ENCODE assay signal across 11 cellular contexts in genomic region chr4:2363951-2364653, GRCh38. TPM values are rescaled to one million over a fixed set of nuclear protein-coding genes. Genes with fewer than 3 reads are reported as not detected.
A peak's percentile ranks its signal among the peaks of the same experiment; 100 is the strongest.
DNase-seq lines count a peak whose midpoint lies in the region; ATAC-seq, FAIRE-seq and TF ChIP-seq lines count a peak whose summit lies in the region.
"Had no signal": no experiment of that assay in that cellular context is flagged by ENCODE, and none has a peak within 500 bp of the region (broad histone marks: within the 10 kb centered on the region; RNA-seq: fewer than 3 reads in every experiment).

No MANE protein-coding gene starts in this region.

- DNase-seq in HFFc6: no peak
- no peak for DNase-seq in activated naive CD8-positive, alpha-beta T cell treated with anti-CD3 and anti-CD28 coated beads, Interleukin-2, amount 10 ng/mL, durations not matched to agents 7 days and 5 days
- no peak for DNase-seq in keratinocyte (ENCODE audit: low read depth, low spot score)
- DNase-seq in foreskin keratinocyte: no peak
- no peak for DNase-seq in SHP77 (lab: John Stamatoyannopoulos, UW)
- no peak for DNase-seq in NCI-H146 (lab: John Stamatoyannopoulos, UW)
- DNase-seq: HCEC 1CT, Kasumi-1, midbrain, SK-N-SH had no signal

- H3K27ac ChIP-seq in keratinocyte (ENCODE audit: control insufficient read depth, insufficient read depth, low read length) (no peak overlapping the region), foreskin keratinocyte (no peak overlapping the region)

- peak overlapping the region; percentile 14 for H2AFZ ChIP-seq in keratinocyte (ENCODE audit: control insufficient read depth, low read length)

- peak overlapping the region; percentile 81 for H3K4me3 Mint-ChIP-seq in HFFc6
- peak overlapping the region; percentile 70 for H3K4me3 Mint-ChIP-seq in activated naive CD8-positive, alpha-beta T cell treated with anti-CD3 and anti-CD28 coated beads, Interleukin-2, amount 10 ng/mL, durations not matched to agents 7 days and 5 days
- H3K4me3 Mint-ChIP-seq in stimulated activated memory B cell treated with anti-CD40 and anti-IgM and Interleukin-4, amounts not matched to agents 10 μg/mL and 1 μg/mL and 100 μg/mL, for 72 hours: peak overlapping the region; percentile 68

- peak overlapping the region; percentile 25 for H3K9ac ChIP-seq in keratinocyte (ENCODE audit: control insufficient read depth, extremely low read depth, insufficient read depth, low read length)
- H3K9ac ChIP-seq: SK-N-SH had no signal

- no peaks in the 10 kb centered on the region for H3K36me3 ChIP-seq in keratinocyte (ENCODE audit: control insufficient read depth in 2 of 2, extremely low read depth in 1 of 2, insufficient read depth in 2 of 2, low read length in 2 of 2)

- POLR2A ChIA-PET in activated naive CD8-positive, alpha-beta T cell treated with anti-CD3 and anti-CD28 coated beads, Interleukin-2, amount 10 ng/mL, durations not matched to agents 7 days and 5 days (lab: Charles Lee): no interaction called here

- H3K27me3 Mint-ChIP-seq in HFFc6 (ENCODE audit: insufficient read depth): peaks cover 1% of the 10 kb centered on the region; the same call in 1 of the 2 replicates
- peaks cover 2% of the 10 kb centered on the region for H3K27me3 Mint-ChIP-seq in activated naive CD8-positive, alpha-beta T cell treated with anti-CD3 and anti-CD28 coated beads, Interleukin-2, amount 10 ng/mL, durations not matched to agents 7 days and 5 days
- H3K27me3 Mint-ChIP-seq in stimulated activated memory B cell treated with anti-CD40 and anti-IgM and Interleukin-4, amounts not matched to agents 10 μg/mL and 1 μg/mL and 100 μg/mL, for 72 hours: no peaks in the 10 kb centered on the region

- H3K36me3 Mint-ChIP-seq in HFFc6 (ENCODE audit: low read depth): peaks cover 10% of the 10 kb centered on the region; the same call in 1 of the 2 replicates
- no peaks in the 10 kb centered on the region for H3K36me3 Mint-ChIP-seq in activated naive CD8-positive, alpha-beta T cell treated with anti-CD3 and anti-CD28 coated beads, Interleukin-2, amount 10 ng/mL, durations not matched to agents 7 days and 5 days
- no peaks in the 10 kb centered on the region for H3K36me3 Mint-ChIP-seq in stimulated activated memory B cell treated with anti-CD40 and anti-IgM and Interleukin-4, amounts not matched to agents 10 μg/mL and 1 μg/mL and 100 μg/mL, for 72 hours

- dilution Hi-C loops in keratinocyte (cut with MboI; ENCODE audit: extremely low pct_ligation_motif_present, low sequenced_read_pairs): no loop called here

- H3K9me1 ChIP-seq in keratinocyte (ENCODE audit: control insufficient read depth, extremely low read depth, insufficient read depth, low read length): no peaks in the 10 kb centered on the region

- peaks cover 2% of the 10 kb centered on the region for H3K9me3 ChIP-seq in keratinocyte (ENCODE audit: control insufficient read depth, low read depth, low read length)
- H3K9me3 ChIP-seq: SK-N-SH had no signal

- H3K27me3 ChIP-seq in keratinocyte (ENCODE audit: control insufficient read depth, extremely low read depth, insufficient read depth, low read length) (peaks cover 23% of the 10 kb centered on the region), foreskin keratinocyte (peaks cover 35% of the 10 kb centered on the region)

- H3K27ac Mint-ChIP-seq in HFFc6: no peak overlapping the region; the same call in 1 of the 2 replicates
- peak overlapping the region; percentile 34 for H3K27ac Mint-ChIP-seq in activated naive CD8-positive, alpha-beta T cell treated with anti-CD3 and anti-CD28 coated beads, Interleukin-2, amount 10 ng/mL, durations not matched to agents 7 days and 5 days
- H3K27ac Mint-ChIP-seq in stimulated activated memory B cell treated with anti-CD40 and anti-IgM and Interleukin-4, amounts not matched to agents 10 μg/mL and 1 μg/mL and 100 μg/mL, for 72 hours: peak overlapping the region; percentile 29

- H3K79me2 ChIP-seq in keratinocyte (ENCODE audit: control insufficient read depth, insufficient read depth, low read length): no peaks in the 10 kb centered on the region

- no peaks in the 10 kb centered on the region for H3K4me1 ChIP-seq in keratinocyte (ENCODE audit: control insufficient read depth, extremely low read depth, insufficient read depth, low read length)
- H3K4me1 ChIP-seq in foreskin keratinocyte: no peaks in the 10 kb centered on the region

- peaks cover 10% of the 10 kb centered on the region for H3K9me3 Mint-ChIP-seq in HFFc6
- H3K9me3 Mint-ChIP-seq in activated naive CD8-positive, alpha-beta T cell treated with anti-CD3 and anti-CD28 coated beads, Interleukin-2, amount 10 ng/mL, durations not matched to agents 7 days and 5 days: peaks cover 3% of the 10 kb centered on the region
- H3K9me3 Mint-ChIP-seq in stimulated activated memory B cell treated with anti-CD40 and anti-IgM and Interleukin-4, amounts not matched to agents 10 μg/mL and 1 μg/mL and 100 μg/mL, for 72 hours: peaks cover 4% of the 10 kb centered on the region

- H4K20me1 ChIP-seq in keratinocyte (ENCODE audit: control insufficient read depth, extremely low read depth, insufficient read depth, low read length): no peaks in the 10 kb centered on the region

- H3K4me2 ChIP-seq in keratinocyte (ENCODE audit: control insufficient read depth, extremely low read depth, insufficient read depth, low read depth, low read length): peak overlapping the region; percentile 49
- H3K4me2 ChIP-seq: SK-N-SH had no signal

- peaks cover 4% of the 10 kb centered on the region; the same call in 1 of the 2 replicates for H3K4me1 Mint-ChIP-seq in HFFc6 (ENCODE audit: low read depth)
- H3K4me1 Mint-ChIP-seq in activated naive CD8-positive, alpha-beta T cell treated with anti-CD3 and anti-CD28 coated beads, Interleukin-2, amount 10 ng/mL, durations not matched to agents 7 days and 5 days: no peaks in the 10 kb centered on the region
- no peaks in the 10 kb centered on the region for H3K4me1 Mint-ChIP-seq in stimulated activated memory B cell treated with anti-CD40 and anti-IgM and Interleukin-4, amounts not matched to agents 10 μg/mL and 1 μg/mL and 100 μg/mL, for 72 hours

- FAIRE-seq in keratinocyte (lab: Jason Lieb, UNC): no peak

- peak; percentile 5 for ATAC-seq in activated naive CD8-positive, alpha-beta T cell treated with anti-CD3 and anti-CD28 coated beads, Interleukin-2, amount 10 ng/mL, durations not matched to agents 7 days and 5 days (ENCODE audit: low read depth)
- peak; percentile 35 for ATAC-seq in stimulated activated memory B cell treated with anti-CD40 and anti-IgM and Interleukin-4, amounts not matched to agents 10 μg/mL and 1 μg/mL and 100 μg/mL, for 72 hours
- no peak for ATAC-seq in foreskin keratinocyte

- H3K4me3 ChIP-seq in keratinocyte (ENCODE audit: control insufficient read depth in 2 of 3, extremely low read depth in 1 of 3, insufficient read depth in 2 of 3, low read depth in 1 of 3, low read length in 3 of 3): peak overlapping the region in 2 of 3 experiments; percentile 43 to 54

- TF ChIP-seq CTCF in HFFc6 (IDR thresholded peaks at IDR 0.05) (no peak), keratinocyte (optimal IDR thresholded peaks at IDR 0.05 in 1 of 3, IDR thresholded peaks at IDR 0.05 in 1 of 3, conservative IDR thresholded peaks at IDR 0.05 in 1 of 3; ENCODE audit: extremely low read depth in 1 of 3, insufficient read depth in 2 of 3, low read length in 3 of 3) (no peak), foreskin keratinocyte (conservative IDR thresholded peaks at IDR 0.05) (no peak)

RNA-seq across cellular contexts. Expression of gene ZFYVE28, which starts 54.3 kb away (rescaled TPM):
- total RNA-seq in HFFc6 (2021; fragmentation: NEBNext Ultra II Directional; extraction: Animal tissue kit (Norgen Biotek cat#: 25700)): 1 to 10 TPM; 1.8 to 5.4 (median 2.2) TPM
- 10 to 100 TPM; 16.1 to 17.7 TPM for total RNA-seq in activated naive CD8-positive, alpha-beta T cell treated with anti-CD3 and anti-CD28 coated beads, Interleukin-2, amount 10 ng/mL, durations not matched to agents 7 days and 5 days
- polyA plus RNA-seq in keratinocyte (0.16 to 0.72 TPM (median 0.33 TPM) in 3 replicates), foreskin keratinocyte (0.73 and 1.0 TPM in 2 replicates)
- polyA plus RNA-seq in keratinocyte (2011; ENCODE audit: low read depth): 0.59 TPM
- 0.67 and 0.88 TPM in 2 replicates for polyA plus RNA-seq in keratinocyte (2011; cell fraction: cytosol; rRNA removed)
- 1.3 and 2.1 TPM in 2 replicates for polyA plus RNA-seq in keratinocyte (2011; cell fraction: nucleus; rRNA removed)
- polyA plus RNA-seq in keratinocyte (2012; ENCODE audit: low replicate concordance): 0.38 and 0.79 TPM in 2 replicates
- polyA minus RNA-seq in keratinocyte: 0.42 to 0.75 TPM (median 0.63 TPM) in 3 replicates
- polyA minus RNA-seq in keratinocyte (2011; cell fraction: cytosol; rRNA and poly(A)+ RNA removed): 0.58 TPM
- polyA minus RNA-seq in keratinocyte (2011; cell fraction: nucleus; rRNA and poly(A)+ RNA removed): 0.95 and 1.3 TPM in 2 replicates
- 0.51 and 0.95 TPM in 2 replicates for total RNA-seq in foreskin keratinocyte

RNA-seq across cellular contexts. Expression of gene CFAP99, which starts 54.7 kb away (rescaled TPM):
- total RNA-seq in HFFc6 (2021; fragmentation: NEBNext Ultra II Directional; extraction: Animal tissue kit (Norgen Biotek cat#: 25700)): not detected
- total RNA-seq in activated naive CD8-positive, alpha-beta T cell treated with anti-CD3 and anti-CD28 coated beads, Interleukin-2, amount 10 ng/mL, durations not matched to agents 7 days and 5 days: under 1 TPM in 1 of 2 experiments, not detected in 1; 0.11 TPM
- not detected in 3 replicates for polyA plus RNA-seq in keratinocyte
- not detected for polyA plus RNA-seq in keratinocyte (2011; ENCODE audit: low read depth)
- not detected in 2 replicates for polyA plus RNA-seq in keratinocyte (2011; cell fraction: cytosol; rRNA removed)
- not detected in 2 replicates for polyA plus RNA-seq in keratinocyte (2011; cell fraction: nucleus; rRNA removed)
- polyA plus RNA-seq in keratinocyte (2012; ENCODE audit: low replicate concordance): not detected in 2 replicates
- polyA minus RNA-seq in keratinocyte: not detected in 3 replicates
- polyA minus RNA-seq in keratinocyte (2011; cell fraction: cytosol; rRNA and poly(A)+ RNA removed): not detected
- polyA minus RNA-seq in keratinocyte (2011; cell fraction: nucleus; rRNA and poly(A)+ RNA removed): not detected in 2 replicates
- not detected in 2 replicates for total RNA-seq in foreskin keratinocyte
- polyA plus RNA-seq in foreskin keratinocyte: not detected in 2 replicates
